Comparison of ENCODE assay signal across 19 cellular contexts in genomic region chr2:240443891-240444301, GRCh38. TPM values are rescaled to one million over a fixed set of nuclear protein-coding genes. Genes with fewer than 3 reads are reported as not detected.
DNase-seq lines count a peak whose midpoint lies in the region; ATAC-seq, FAIRE-seq and TF ChIP-seq lines count a peak whose summit lies in the region.
"Had no signal": no experiment of that assay in that cellular context is flagged by ENCODE, and none has a peak within 500 bp of the region (broad histone marks: within the 10 kb centered on the region; RNA-seq: fewer than 3 reads in every experiment).

No MANE protein-coding gene starts in this region.

- TF ChIP-seq POLR2A in HepG2 (IDR thresholded peaks at IDR 0.05; ENCODE audit: insufficient read depth in 1 of 2, low read depth in 2 of 2, low read length in 2 of 2) (no peak), right lobe of liver (IDR thresholded peaks at IDR 0.05) (no peak)

- H3K27me3 ChIP-seq in HepG2 (ENCODE audit: control insufficient read depth in 1 of 2, insufficient read depth in 2 of 2, low read length in 2 of 2) (peaks cover 7 to 21% of the 10 kb centered on the region in 2 experiments; a peak in 4 of 5 replicates), right lobe of liver (no peaks in the 10 kb centered on the region), SJCRH30 (no peaks in the 10 kb centered on the region), brain microvascular endothelial cell (replicated peaks) (no peaks in the 10 kb centered on the region)

- POLR2A ChIA-PET in HepG2 (lab: Yijun Ruan, JAX), result no interaction called here

- H3K27ac ChIP-seq in HepG2 (ENCODE audit: extremely low read length, insufficient read depth, low read length), result no peak overlapping the region
- no peak overlapping the region for H3K27ac ChIP-seq in right lobe of liver
- peak overlapping the region; percentile 2; the same call in 1 of the 2 replicates for H3K27ac ChIP-seq in SJCRH30
- no peak overlapping the region for H3K27ac ChIP-seq in brain microvascular endothelial cell

- TF ChIP-seq CTCF in HepG2 (CRISPR knock-in tag; IDR thresholded peaks at IDR 0.05) (no peak), right lobe of liver (IDR thresholded peaks at IDR 0.05) (no peak), brain microvascular endothelial cell (IDR thresholded peaks at IDR 0.05; ENCODE audit: low read depth, low read length, missing control alignments) (no peak)

- no peak for TF ChIP-seq EP300 in HepG2 (IDR thresholded peaks at IDR 0.05; ENCODE audit: low read depth in 2 of 2, low read length in 2 of 2)
- TF ChIP-seq EP300 in HepG2 (CRISPR knock-in tag; IDR thresholded peaks at IDR 0.05; ENCODE audit: borderline replicate concordance), result no peak

- H3K9ac ChIP-seq in HepG2 (ENCODE audit: insufficient read depth, low read depth, low read length), result no peak overlapping the region
- H3K9ac ChIP-seq: SK-N-SH had no signal

- H3K4me2 ChIP-seq in HepG2 (ENCODE audit: low read depth, low read length), result no peak overlapping the region
- H3K4me2 ChIP-seq: SK-N-SH had no signal

- H2AFZ ChIP-seq in HepG2 (ENCODE audit: low read length), result no peak overlapping the region

- WGBS in HepG2 (ENCODE audit: low lambda C conversion rate), result 28% methylated on average over 3 of the region's 17 CpGs
- no CpG with 5 or more reads among the region's 17 CpGs for WGBS in right lobe of liver (ENCODE audit: insufficient coverage, low coverage, low lambda C conversion rate, missing lambda C conversion rate)

- H3K4me1 ChIP-seq in HepG2 (ENCODE audit: insufficient read depth, low read length) (0 out of 2 replicates have a peak, but pooled peaks cover 8% of the 10 kb centered on the region), right lobe of liver (no peaks in the 10 kb centered on the region), SJCRH30 (peaks cover 21% of the 10 kb centered on the region)

- in situ Hi-C loops in HepG2 (cut with HindIII; ENCODE audit: extremely low pct_ligation_motif_present, low pct_unique_long_range_greater_than_20kb) (no loop called here), brain microvascular endothelial cell (cut with HindIII; ENCODE audit: low pct_ligation_motif_present, low sequenced_read_pairs) (no loop called here)

- FAIRE-seq in HepG2 (lab: Jason Lieb, UNC), result no peak
- FAIRE-seq: GM19239 had no signal

- intact Hi-C loops in HepG2 (cut with micrococcal nuclease; ENCODE audit: unreplicated experiment), result no loop called here
- intact Hi-C loops in right lobe of liver (cut with DNase I), result loop anchor here in 1 of 2 donors (5.0 kb wide), 1 partner anchor 212 kb away; no protein-coding TSS in a partner anchor

- H3K36me3 ChIP-seq in HepG2 (replicated peaks in 1 of 2; ENCODE audit: control insufficient read depth in 1 of 2, insufficient read depth in 2 of 2, low read length in 2 of 2) (no peaks in the 10 kb centered on the region), right lobe of liver (no peaks in the 10 kb centered on the region), SJCRH30 (peaks cover 21% of the 10 kb centered on the region), brain microvascular endothelial cell (replicated peaks) (no peaks in the 10 kb centered on the region)

- H3K9me3 ChIP-seq in HepG2 (ENCODE audit: low read length), result no peaks in the 10 kb centered on the region
- H3K9me3 ChIP-seq in right lobe of liver, result no peaks in the 10 kb centered on the region
- H3K9me3 ChIP-seq in SJCRH30 (replicated peaks), result no peaks in the 10 kb centered on the region
- H3K9me3 ChIP-seq: SK-N-SH had no signal

- TF ChIP-seq RAD21 in HepG2 (CRISPR knock-in tag; IDR thresholded peaks at IDR 0.05), result no peak

- BruUV-seq in HepG2 (replicated peaks; lab: Mats Ljungman, UMichigan), result no TSS peak

- no peaks in the 10 kb centered on the region for H3K79me2 ChIP-seq in HepG2 (ENCODE audit: insufficient read depth, low read length)

- ATAC-seq in HepG2, result no peak
- ATAC-seq in right lobe of liver, result no peak

- DNase-seq in HepG2 (ENCODE audit: low spot score), result no peak
- no peak for DNase-seq in right lobe of liver
- DNase-seq in SJCRH30, result no peak
- peak; percentile 69 for DNase-seq in myocyte (ENCODE audit: low read depth)
- DNase-seq in activated CD4-positive, CD25-positive, alpha-beta regulatory T cell (lab: John Stamatoyannopoulos, UW), result no peak
- DNase-seq in NOMO-1 treated with dmso at 0.1 percent for 144 hours (lab: John Stamatoyannopoulos, UW; ENCODE audit: unreplicated experiment), result no peak
- no peak for DNase-seq in brain microvascular endothelial cell
- DNase-seq in SW 1271 (lab: John Stamatoyannopoulos, UW), result no peak
- DNase-seq: ACHN, AML-193, H9, KBM-7, NCI-H1436 treated with DMSO at 0.1 percent for 48 hours, NCI-H2029 treated with DMSO at 0.1 percent for 48 hours, NCI-H2171 treated with DMSO at 0.1 percent for 48 hours, NCI-H748 treated with DMSO at 0.1 percent for 48 hours, SK-N-SH had no signal

- H4K20me1 ChIP-seq in HepG2 (ENCODE audit: insufficient read depth, low read length), result no peaks in the 10 kb centered on the region; the same call in 1 of the 2 replicates

- CTCF ChIA-PET in HepG2 (lab: Yijun Ruan, JAX; ENCODE audit: low intra/inter-chr PET ratio, low total read pairs), result no interaction called here

- no peak overlapping the region for H3K4me3 ChIP-seq in HepG2 (replicated peaks in 1 of 3; ENCODE audit: insufficient read depth in 1 of 3, low read depth in 2 of 3, low read length in 3 of 3)
- no peak overlapping the region for H3K4me3 ChIP-seq in right lobe of liver
- no peak overlapping the region for H3K4me3 ChIP-seq in SJCRH30
- H3K4me3 ChIP-seq in brain microvascular endothelial cell (ENCODE audit: low read depth, low read length), result no peak overlapping the region

TF ChIP-seq in HepG2, 621 proteins besides CTCF, POLR2A, EP300 and RAD21:
- TF ChIP-seq ZSCAN25 (CRISPR knock-in tag; IDR thresholded peaks at IDR 0.05) (peak; percentile 73; the same call in 1 of the 2 replicates), LCORL (IDR thresholded peaks at IDR 0.05) (no peak), LCORL (CRISPR knock-in tag; IDR thresholded peaks at IDR 0.05) (no peak), RXRA (CRISPR knock-in tag; IDR thresholded peaks at IDR 0.05) (peak; percentile 18; the same call in 1 of the 2 replicates)

RNA-seq across cellular contexts. Expression of gene GPC1, which starts 8.4 kb away (rescaled TPM):
- 2.1 and 5.5 TPM in 2 replicates for total RNA-seq in HepG2 (2016; rRNA removed; fragmentation: Illumina TruSeq; extraction: Trizol)
- 0.91 and 1.6 TPM in 2 replicates for total RNA-seq in HepG2 (2016; cell fraction: cytosol; rRNA removed; fragmentation: Illumina TruSeq; extraction: Trizol; ENCODE audit: low read depth)
- 1.8 and 5.2 TPM in 2 replicates for total RNA-seq in HepG2 (2016; cell fraction: insoluble cytoplasmic fraction; rRNA removed; fragmentation: Illumina TruSeq; extraction: Trizol)
- 1.9 and 2.0 TPM in 2 replicates for total RNA-seq in HepG2 (2016; cell fraction: membrane; rRNA removed; fragmentation: Illumina TruSeq; extraction: Trizol)
- total RNA-seq in HepG2 (2016; cell fraction: nucleus; rRNA removed; fragmentation: Illumina TruSeq; extraction: Trizol), result 5.4 and 7.0 TPM in 2 replicates
- polyA plus RNA-seq in HepG2 (2011; rRNA removed), result 4.0 and 4.8 TPM in 2 replicates
- 2.4 and 5.8 TPM in 2 replicates for polyA plus RNA-seq in HepG2 (2011; cell fraction: cytosol; rRNA removed)
- polyA plus RNA-seq in HepG2 (2011; cell fraction: nucleus; rRNA removed), result 6.0 and 8.9 TPM in 2 replicates
- 1.1 and 2.2 TPM in 2 replicates for polyA plus RNA-seq in HepG2 (2012)
- polyA plus RNA-seq in HepG2 (2016; cell fraction: cytosol; fragmentation: Illumina TruSeq; extraction: Trizol; ENCODE audit: low read depth), result 1.3 and 1.7 TPM in 2 replicates
- polyA plus RNA-seq in HepG2 (2016; cell fraction: insoluble cytoplasmic fraction; fragmentation: Illumina TruSeq; extraction: Trizol; ENCODE audit: low read depth), result 3.2 and 3.7 TPM in 2 replicates
- 2.1 and 3.5 TPM in 2 replicates for polyA plus RNA-seq in HepG2 (2016; cell fraction: membrane; fragmentation: Illumina TruSeq; extraction: Trizol; ENCODE audit: low read depth)
- polyA plus RNA-seq in HepG2 (2016; cell fraction: nucleus; fragmentation: Illumina TruSeq; extraction: Trizol; ENCODE audit: insufficient read depth, low read depth), result 12.8 and 13.1 TPM in 2 replicates
- 9.2 and 40.8 TPM in 2 replicates for polyA minus RNA-seq in HepG2 (2011; rRNA and poly(A)+ RNA removed; ENCODE audit: low replicate concordance)
- 7.8 and 8.3 TPM in 2 replicates for polyA minus RNA-seq in HepG2 (2011; cell fraction: cytosol; rRNA and poly(A)+ RNA removed)
- polyA minus RNA-seq in HepG2 (2011; cell fraction: nucleus; rRNA and poly(A)+ RNA removed), result 2.1 and 4.8 TPM in 2 replicates
- 10 to 100 TPM; 20.7 to 44.5 (median 27.8) TPM for total RNA-seq in right lobe of liver
- 73.9 and 78.1 TPM in 2 replicates for total RNA-seq in SJCRH30 (2014; rRNA removed; shearing (Covaris generic))
- 757 and 1,139 TPM in 2 replicates for total RNA-seq in myocyte
- polyA plus RNA-seq in myocyte (2012), result 811 TPM
- polyA plus RNA-seq: CD14-positive monocyte had no signal
